In the genomic region with DNA sequence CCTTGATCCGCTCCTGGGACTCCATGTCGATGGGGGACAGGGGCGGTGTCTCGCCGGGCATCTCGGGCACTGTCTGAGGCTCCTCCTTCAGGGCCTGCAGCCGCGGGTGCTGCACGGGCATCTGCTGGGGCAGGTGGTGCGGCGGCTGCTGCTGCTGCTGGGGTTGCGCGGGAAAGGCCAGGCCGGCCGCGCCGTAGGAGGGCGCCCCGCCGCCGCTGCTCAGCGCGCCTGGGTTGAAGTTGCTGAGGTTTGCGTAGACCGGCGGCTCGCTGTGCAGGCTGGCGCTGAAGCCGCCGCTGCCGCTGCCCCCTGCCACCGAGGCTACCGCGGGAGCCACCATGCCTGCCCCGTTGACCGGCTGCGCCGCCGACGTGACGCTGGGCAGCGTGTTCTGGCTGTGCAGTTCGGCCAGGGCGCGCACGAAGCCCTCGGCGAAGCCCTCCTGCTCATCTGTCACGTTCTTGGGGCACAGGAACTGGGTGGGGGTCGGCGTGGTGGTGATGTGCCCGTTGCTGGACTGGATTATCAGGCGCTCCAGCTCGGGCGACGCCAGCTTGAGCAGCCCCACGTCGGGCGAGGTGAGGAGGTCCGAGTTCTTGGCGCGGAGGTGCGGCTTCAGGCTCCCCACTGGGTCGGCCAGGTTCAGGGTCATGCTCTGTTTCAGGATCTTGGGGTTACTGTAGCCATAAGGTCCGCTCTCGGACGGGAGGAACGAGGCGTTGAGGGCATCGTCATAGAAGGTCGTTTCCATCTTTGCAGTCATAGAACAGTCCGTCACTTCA, we compare ENCODE assay signal across 1 cellular context.
TF ChIP-seq lines count a peak whose summit lies in the region.

No MANE protein-coding gene starts in this region.

TF ChIP-seq in K562, 482 proteins besides CTCF, POLR2A, EP300 and RAD21 (continued from another document):
- TF ChIP-seq, protein P1, sequence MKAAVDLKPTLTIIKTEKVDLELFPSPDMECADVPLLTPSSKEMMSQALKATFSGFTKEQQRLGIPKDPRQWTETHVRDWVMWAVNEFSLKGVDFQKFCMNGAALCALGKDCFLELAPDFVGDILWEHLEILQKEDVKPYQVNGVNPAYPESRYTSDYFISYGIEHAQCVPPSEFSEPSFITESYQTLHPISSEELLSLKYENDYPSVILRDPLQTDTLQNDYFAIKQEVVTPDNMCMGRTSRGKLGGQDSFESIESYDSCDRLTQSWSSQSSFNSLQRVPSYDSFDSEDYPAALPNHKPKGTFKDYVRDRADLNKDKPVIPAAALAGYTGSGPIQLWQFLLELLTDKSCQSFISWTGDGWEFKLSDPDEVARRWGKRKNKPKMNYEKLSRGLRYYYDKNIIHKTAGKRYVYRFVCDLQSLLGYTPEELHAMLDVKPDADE (conservative IDR thresholded peaks at IDR 0.05; ENCODE audit: control insufficient read depth, low read depth, low read length): no peak
- TF ChIP-seq KAT2B (IDR thresholded peaks at IDR 0.05; ENCODE audit: low read depth, low read length) (no peak), CREB1 (IDR thresholded peaks at IDR 0.05) (no peak), CREB1 (CRISPR knock-in tag; IDR thresholded peaks at IDR 0.05) (0 out of 2 replicates have a peak, but pooled peaks have one; percentile 42), SAFB (IDR thresholded peaks at IDR 0.05; ENCODE audit: borderline replicate concordance, low read depth, low read length) (peak; percentile 65), RNF2 (IDR thresholded peaks at IDR 0.05) (peak; percentile 12; the same call in 1 of the 2 replicates), ZFX (CRISPR knock-in tag; IDR thresholded peaks at IDR 0.05) (peak; percentile 71), SMARCE1 (IDR thresholded peaks at IDR 0.05) (no peak), ZNF589 (CRISPR knock-in tag; IDR thresholded peaks at IDR 0.05; ENCODE audit: low read depth) (0 out of 2 replicates have a peak, but pooled peaks have one; percentile 29), TOE1 (IDR thresholded peaks at IDR 0.05; ENCODE audit: borderline replicate concordance) (no peak), TOE1 (CRISPR knock-in tag; IDR thresholded peaks at IDR 0.05; ENCODE audit: borderline replicate concordance, low read depth) (peak; percentile 93; the same call in 1 of the 2 replicates), NR2C2 (CRISPR knock-in tag; IDR thresholded peaks at IDR 0.05) (peak; percentile 50), NR2C2 (tag; IDR thresholded peaks at IDR 0.05) (no peak), POLR2G (IDR thresholded peaks at IDR 0.05; ENCODE audit: low read depth, low read length) (peak; percentile 82), RBFOX2 (IDR thresholded peaks at IDR 0.05; ENCODE audit: low read depth, low read length) (peak; percentile 79), CTBP1 (IDR thresholded peaks at IDR 0.05; ENCODE audit: borderline replicate concordance) (peak; percentile 34), GABPB1 (CRISPR knock-in tag; IDR thresholded peaks at IDR 0.05) (peak; percentile 78; the same call in 1 of the 2 replicates), MAZ (CRISPR knock-in tag; conservative IDR thresholded peaks at IDR 0.05 in 1 of 2, IDR thresholded peaks at IDR 0.05 in 1 of 2) (0 out of 4 replicates have a peak, but pooled peaks of 1 of the 2 experiments have one; percentile 20), L3MBTL2 (IDR thresholded peaks at IDR 0.05) (peak; percentile 84), TAF1 (IDR thresholded peaks at IDR 0.05; ENCODE audit: control insufficient read depth, extremely low read depth, insufficient read depth, low read length, severe bottlenecking) (peak; percentile 30), DDX20 (tag; IDR thresholded peaks at IDR 0.05; ENCODE audit: low read depth) (no peak), SOX6 (IDR thresholded peaks at IDR 0.05) (0 out of 2 replicates have a peak, but pooled peaks have one; percentile 14), MTA3 (IDR thresholded peaks at IDR 0.05; ENCODE audit: borderline replicate concordance) (peak; percentile 91; the same call in 1 of the 2 replicates), CBX3 (IDR thresholded peaks at IDR 0.05; ENCODE audit: borderline replicate concordance in 1 of 2, low read length in 2 of 2) (0 out of 3 replicates have a peak, but pooled peaks of 1 of the 2 experiments have one; percentile 8), RBM15 (IDR thresholded peaks at IDR 0.05; ENCODE audit: insufficient read depth, low read length) (0 out of 2 replicates have a peak, but pooled peaks have one; percentile 26), RB1 (IDR thresholded peaks at IDR 0.05; ENCODE audit: low read depth) (peak; percentile 93), CXXC5 (CRISPR knock-in tag; IDR thresholded peaks at IDR 0.05) (peak; percentile 6; the same call in 1 of the 2 replicates)
- TF ChIP-seq, protein P2, sequence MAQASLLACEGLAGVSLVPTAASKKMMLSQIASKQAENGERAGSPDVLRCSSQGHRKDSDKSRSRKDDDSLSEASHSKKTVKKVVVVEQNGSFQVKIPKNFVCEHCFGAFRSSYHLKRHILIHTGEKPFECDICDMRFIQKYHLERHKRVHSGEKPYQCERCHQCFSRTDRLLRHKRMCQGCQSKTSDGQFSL (CRISPR knock-in tag; IDR thresholded peaks at IDR 0.05): 0 out of 2 replicates have a peak, but pooled peaks have one; percentile 52
- TF ChIP-seq, protein P2 (tag; IDR thresholded peaks at IDR 0.05): no peak
- TF ChIP-seq, protein P3, sequence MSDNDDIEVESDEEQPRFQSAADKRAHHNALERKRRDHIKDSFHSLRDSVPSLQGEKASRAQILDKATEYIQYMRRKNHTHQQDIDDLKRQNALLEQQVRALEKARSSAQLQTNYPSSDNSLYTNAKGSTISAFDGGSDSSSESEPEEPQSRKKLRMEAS (CRISPR knock-in tag; IDR thresholded peaks at IDR 0.05): peak; percentile 91
- TF ChIP-seq, protein P4, sequence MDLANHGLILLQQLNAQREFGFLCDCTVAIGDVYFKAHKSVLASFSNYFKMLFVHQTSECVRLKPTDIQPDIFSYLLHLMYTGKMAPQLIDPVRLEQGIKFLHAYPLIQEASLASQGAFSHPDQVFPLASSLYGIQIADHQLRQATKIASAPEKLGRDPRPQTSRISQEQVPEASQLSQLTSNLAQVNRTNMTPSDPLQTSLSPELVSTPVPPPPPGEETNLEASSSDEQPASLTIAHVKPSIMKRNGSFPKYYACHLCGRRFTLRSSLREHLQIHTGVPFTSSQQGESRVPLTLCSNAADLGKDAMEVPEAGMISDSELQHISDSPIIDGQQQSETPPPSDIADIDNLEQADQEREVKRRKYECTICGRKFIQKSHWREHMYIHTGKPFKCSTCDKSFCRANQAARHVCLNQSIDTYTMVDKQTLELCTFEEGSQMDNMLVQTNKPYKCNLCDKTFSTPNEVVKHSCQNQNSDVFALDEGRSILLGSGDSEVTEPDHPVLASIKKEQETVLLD (IDR thresholded peaks at IDR 0.05): no peak
- TF ChIP-seq, protein P5, sequence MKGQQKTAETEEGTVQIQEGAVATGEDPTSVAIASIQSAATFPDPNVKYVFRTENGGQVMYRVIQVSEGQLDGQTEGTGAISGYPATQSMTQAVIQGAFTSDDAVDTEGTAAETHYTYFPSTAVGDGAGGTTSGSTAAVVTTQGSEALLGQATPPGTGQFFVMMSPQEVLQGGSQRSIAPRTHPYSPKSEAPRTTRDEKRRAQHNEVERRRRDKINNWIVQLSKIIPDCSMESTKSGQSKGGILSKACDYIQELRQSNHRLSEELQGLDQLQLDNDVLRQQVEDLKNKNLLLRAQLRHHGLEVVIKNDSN (CRISPR knock-in tag; IDR thresholded peaks at IDR 0.05): no peak
